ENCODE assay signal across 21 cellular contexts in the genomic region with DNA sequence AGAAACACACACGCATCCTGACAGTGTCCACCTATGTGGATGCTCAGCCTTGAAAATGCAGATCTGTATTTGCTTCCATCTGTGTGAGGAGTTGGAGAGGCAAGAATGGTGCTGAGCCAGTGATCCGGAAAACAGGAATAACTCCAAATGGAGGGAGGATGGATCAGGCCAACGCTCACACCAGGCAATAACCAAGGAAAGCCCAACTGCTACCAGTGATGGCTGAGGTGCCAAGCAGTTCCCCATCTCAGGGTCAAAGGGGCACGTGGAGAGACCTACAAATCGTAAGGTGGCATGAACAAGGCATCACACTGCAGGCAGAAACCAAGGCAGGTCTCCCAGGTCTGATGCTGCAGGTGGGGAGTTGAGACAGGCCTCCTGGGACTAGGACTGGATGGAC.
A peak's percentile ranks its signal among the peaks of the same experiment; 100 is the strongest.
DNase-seq lines count a peak whose midpoint lies in the region; ATAC-seq and TF ChIP-seq lines count a peak whose summit lies in the region.
"Had no signal": no experiment of that assay in that cellular context is flagged by ENCODE, and none has a peak within 500 bp of the region (broad histone marks: within the 10 kb centered on the region; RNA-seq: fewer than 3 reads in every experiment).

No MANE protein-coding gene starts in this region.

- H3K27me3 Mint-ChIP-seq in neural crest cell (ENCODE audit: low read depth): no peaks in the 10 kb centered on the region
- no peaks in the 10 kb centered on the region for H3K27me3 Mint-ChIP-seq in activated T-helper 1 cell treated with anti-CD3 and anti-CD28 coated beads, Interleukin-12 subunit alpha, Interleukin-12 subunit beta, Interleukin-2, Interleukin-4 antibody, amounts not matched to agents 30 ng/mL and 10 ng/mL and 1 ng/mL, durations not matched to agents 14 hours and 24 hours and 36 hours (ENCODE audit: insufficient read depth)

- H3K27ac ChIP-seq in PC-9 (no peak overlapping the region), caudate nucleus (ENCODE audit: low read depth, low read length) (peak overlapping the region; percentile 48), temporal lobe (ENCODE audit: low read depth, low read length) (peak overlapping the region; percentile 21), mammary epithelial cell (ENCODE audit: insufficient read depth, low read depth, low read length) (no peak overlapping the region)
- H3K27ac ChIP-seq: HL-60 had no signal

- WGBS in mammary epithelial cell (ENCODE audit: low coverage, missing lambda C conversion rate): 69% methylated on average over 4 of the region's 5 CpGs

- DNase-seq in PC-9 (no peak), caudate nucleus (lab: John Stamatoyannopoulos, UW) (no peak), neural crest cell (ENCODE audit: low read depth, low spot score) (no peak), mammary epithelial cell (no peak)
- no peak for DNase-seq in activated T-helper 1 cell treated with anti-CD3 and anti-CD28 coated beads, Interleukin-12 subunit alpha, Interleukin-12 subunit beta, Interleukin-2, Interleukin-4 antibody, amounts not matched to agents 30 ng/mL and 10 ng/mL and 1 ng/mL, durations not matched to agents 14 hours and 24 hours and 36 hours (ENCODE audit: low spot score)
- DNase-seq: ACHN; BE2C; CD4-positive, CD25-positive, alpha-beta regulatory T cell; CD8-positive, alpha-beta memory T cell; COR-L47; DMS 273 treated with DMSO at 0.1 percent for 48 hours; DMS53; DND-41; EL; HCEC 1CT; HFFc6 had no signal

- no peaks in the 10 kb centered on the region for H3K36me3 Mint-ChIP-seq in neural crest cell (ENCODE audit: low read depth)
- H3K36me3 Mint-ChIP-seq in activated T-helper 1 cell treated with anti-CD3 and anti-CD28 coated beads, Interleukin-12 subunit alpha, Interleukin-12 subunit beta, Interleukin-2, Interleukin-4 antibody, amounts not matched to agents 30 ng/mL and 10 ng/mL and 1 ng/mL, durations not matched to agents 14 hours and 24 hours and 36 hours (ENCODE audit: low read depth): no peaks in the 10 kb centered on the region
- H3K36me3 Mint-ChIP-seq: CD4-positive, CD25-positive, alpha-beta regulatory T cell had no signal

- no peaks in the 10 kb centered on the region for H3K9me3 ChIP-seq in PC-9 (ENCODE audit: insufficient read depth, low read depth)
- no peaks in the 10 kb centered on the region for H3K9me3 ChIP-seq in mammary epithelial cell (replicated peaks; ENCODE audit: insufficient read depth, low read length)
- H3K9me3 ChIP-seq: BE2C had no signal

- H3K4me2 ChIP-seq in PC-9: no peak overlapping the region
- H3K4me2 ChIP-seq in mammary epithelial cell (ENCODE audit: insufficient read depth, low read depth, low read length): no peak overlapping the region

- CTCF ChIA-PET in PC-9 (lab: Charles Lee) (no interaction called here), mammary epithelial cell (lab: Charles Lee; ENCODE audit: low non-redundant PET) (no interaction called here)

- H3K27ac Mint-ChIP-seq in neural crest cell (ENCODE audit: unreplicated experiment): peak overlapping the region; percentile 46
- no peak overlapping the region for H3K27ac Mint-ChIP-seq in activated T-helper 1 cell treated with anti-CD3 and anti-CD28 coated beads, Interleukin-12 subunit alpha, Interleukin-12 subunit beta, Interleukin-2, Interleukin-4 antibody, amounts not matched to agents 30 ng/mL and 10 ng/mL and 1 ng/mL, durations not matched to agents 14 hours and 24 hours and 36 hours
- H3K27ac Mint-ChIP-seq: HFFc6 had no signal

- H3K4me3 ChIP-seq in PC-9: no peak overlapping the region
- no peak overlapping the region for H3K4me3 ChIP-seq in mammary epithelial cell (replicated peaks in 1 of 3; ENCODE audit: insufficient read depth in 1 of 3, low read depth in 2 of 3, low read length in 3 of 3)
- H3K4me3 ChIP-seq: GM12878, K562 had no signal

- H3K27me3 ChIP-seq in PC-9 (ENCODE audit: insufficient read depth, low read depth): no peaks in the 10 kb centered on the region
- H3K27me3 ChIP-seq in mammary epithelial cell (ENCODE audit: insufficient read depth, low read length): no peaks in the 10 kb centered on the region
- H3K27me3 ChIP-seq: BE2C had no signal

- BruUV-seq in PC-9 (replicated peaks; lab: Mats Ljungman, UMichigan) (TSS peak; percentile 33), mammary epithelial cell (replicated peaks; lab: Mats Ljungman, UMichigan) (no TSS peak)

- no peak for ATAC-seq in HG02938 (IDR thresholded peaks at IDR 0.05; ENCODE audit: unreplicated experiment)
- ATAC-seq: GM12878, K562 had no signal

- no peaks in the 10 kb centered on the region for H3F3A ChIP-seq in PC-9 (ENCODE audit: insufficient read depth, low read depth)

- dilution Hi-C loops in mammary epithelial cell (cut with HindIII; ENCODE audit: low sequenced_read_pairs): no loop called here

- peaks cover 2% of the 10 kb centered on the region for H3K9me3 Mint-ChIP-seq in neural crest cell
- peaks cover 20% of the 10 kb centered on the region for H3K9me3 Mint-ChIP-seq in activated T-helper 1 cell treated with anti-CD3 and anti-CD28 coated beads, Interleukin-12 subunit alpha, Interleukin-12 subunit beta, Interleukin-2, Interleukin-4 antibody, amounts not matched to agents 30 ng/mL and 10 ng/mL and 1 ng/mL, durations not matched to agents 14 hours and 24 hours and 36 hours
- H3K9me3 Mint-ChIP-seq: HFFc6 had no signal

- no peak overlapping the region for H3K9ac ChIP-seq in mammary epithelial cell (ENCODE audit: insufficient read depth, low read length)

- in situ Hi-C loops in mammary epithelial cell (cut with MboI; ENCODE audit: low sequenced_read_pairs in 2 of 2): no loop called here

- TF ChIP-seq CTCF in PC-9 (conservative IDR thresholded peaks at IDR 0.05) (no peak), neural crest cell (conservative IDR thresholded peaks at IDR 0.05) (no peak), mammary epithelial cell (conservative IDR thresholded peaks at IDR 0.05 in 1 of 2, IDR thresholded peaks at IDR 0.05 in 1 of 2; ENCODE audit: extremely low read depth in 1 of 2, insufficient read depth in 1 of 2, low read depth in 1 of 2, low read length in 2 of 2) (no peak)

- intact Hi-C loops in PC-9 (cut with micrococcal nuclease; ENCODE audit: unreplicated experiment) (loop anchor here (2.0 to 5.0 kb wide), 2 partner anchors 30 to 153 kb away; partner anchors contain the start of gene ADAM12), mammary epithelial cell (cut with micrococcal nuclease) (no loop called here)
- intact Hi-C loops in activated T-helper 1 cell treated with anti-CD3 and anti-CD28 coated beads, Interleukin-12 subunit alpha, Interleukin-12 subunit beta, Interleukin-2, Interleukin-4 antibody, amounts not matched to agents 30 ng/mL and 10 ng/mL and 1 ng/mL, durations not matched to agents 14 hours and 24 hours and 36 hours (cut with micrococcal nuclease): no loop called here

- H3K36me3 ChIP-seq in PC-9 (ENCODE audit: low read depth) (no peaks in the 10 kb centered on the region), mammary epithelial cell (ENCODE audit: insufficient read depth, low read length) (no peaks in the 10 kb centered on the region)
- H3K36me3 ChIP-seq: BE2C had no signal

- H3K4me1 ChIP-seq in PC-9 (replicated peaks; ENCODE audit: insufficient read depth) (peaks cover 14% of the 10 kb centered on the region), mammary epithelial cell (ENCODE audit: insufficient read depth, low read length) (no peaks in the 10 kb centered on the region)
- H3K4me1 ChIP-seq: BE2C had no signal

- H3K4me3 Mint-ChIP-seq in neural crest cell: no peak overlapping the region
- no peak overlapping the region for H3K4me3 Mint-ChIP-seq in activated T-helper 1 cell treated with anti-CD3 and anti-CD28 coated beads, Interleukin-12 subunit alpha, Interleukin-12 subunit beta, Interleukin-2, Interleukin-4 antibody, amounts not matched to agents 30 ng/mL and 10 ng/mL and 1 ng/mL, durations not matched to agents 14 hours and 24 hours and 36 hours
- H3K4me3 Mint-ChIP-seq: CD4-positive, CD25-positive, alpha-beta regulatory T cell; CD8-positive, alpha-beta memory T cell; HFFc6 had no signal

- H2AFZ ChIP-seq in PC-9 (no peak overlapping the region), mammary epithelial cell (ENCODE audit: low read depth, low read length) (no peak overlapping the region)

- H4K20me1 ChIP-seq in PC-9 (ENCODE audit: insufficient read depth) (no peaks in the 10 kb centered on the region), mammary epithelial cell (ENCODE audit: insufficient read depth, low read length) (no peaks in the 10 kb centered on the region)

- POLR2A ChIA-PET in PC-9 (lab: Charles Lee; ENCODE audit: unreplicated experiment): no interaction called here

- H3K79me2 ChIP-seq in PC-9 (ENCODE audit: low read depth): no peaks in the 10 kb centered on the region
- no peaks in the 10 kb centered on the region for H3K79me2 ChIP-seq in mammary epithelial cell (ENCODE audit: insufficient read depth, low read length)

- H3K9me2 ChIP-seq in PC-9 (ENCODE audit: insufficient read depth): no peaks in the 10 kb centered on the region

- peaks cover 50% of the 10 kb centered on the region for H3K4me1 Mint-ChIP-seq in neural crest cell
- H3K4me1 Mint-ChIP-seq in activated T-helper 1 cell treated with anti-CD3 and anti-CD28 coated beads, Interleukin-12 subunit alpha, Interleukin-12 subunit beta, Interleukin-2, Interleukin-4 antibody, amounts not matched to agents 30 ng/mL and 10 ng/mL and 1 ng/mL, durations not matched to agents 14 hours and 24 hours and 36 hours (ENCODE audit: low read depth): no peaks in the 10 kb centered on the region
- H3K4me1 Mint-ChIP-seq: CD4-positive, CD25-positive, alpha-beta regulatory T cell; CD8-positive, alpha-beta memory T cell had no signal

Comparison
In these comparisons a context has a peak if more than half of its experiments do, and no peak if none do; other contexts are left out.
1. H3K27ac ChIP-seq: peak in caudate nucleus (single experiment) and temporal lobe (single experiment); none in PC-9 (single experiment) and mammary epithelial cell (single experiment).